Comparison of ENCODE assay signal across 18 cellular contexts in genomic region chr3:100521439-100521845, GRCh38. TPM values are rescaled to one million over a fixed set of nuclear protein-coding genes. Genes with fewer than 3 reads are reported as not detected.
DNase-seq lines count a peak whose midpoint lies in the region; ATAC-seq and TF ChIP-seq lines count a peak whose summit lies in the region.
"Had no signal": no experiment of that assay in that cellular context is flagged by ENCODE, and none has a peak within 500 bp of the region (broad histone marks: within the 10 kb centered on the region; RNA-seq: fewer than 3 reads in every experiment).

No MANE protein-coding gene starts in this region.

- TF ChIP-seq POLR2A in NB4 (IDR thresholded peaks at IDR 0.05; ENCODE audit: extremely low read depth, insufficient read length): no peak

- intact Hi-C loops in left colon (cut with DNase I, micrococcal nuclease): no loop called here

- peak; percentile 69 for ATAC-seq in GM19023 (IDR thresholded peaks at IDR 0.05; ENCODE audit: unreplicated experiment)
- ATAC-seq in left lobe of liver: peak; percentile 78
- ATAC-seq in GM19328 (IDR thresholded peaks at IDR 0.05; ENCODE audit: unreplicated experiment): no peak
- ATAC-seq in left colon: no peak
- ATAC-seq: Panc1 had no signal

- no peak for TF ChIP-seq CTCF in NB4 (IDR thresholded peaks at IDR 0.05; ENCODE audit: low read depth, low read length)

- no peak overlapping the region for H3K4me3 ChIP-seq in NB4 (ENCODE audit: low read depth, low read length)

- DNase-seq in Daoy (ENCODE audit: low read depth): peak; percentile 27
- DNase-seq in NB4 (ENCODE audit: low read depth): peak; percentile 34
- DNase-seq in left lobe of liver (ENCODE audit: low spot score): peak; percentile 88
- DNase-seq in GM19238 (ENCODE audit: insufficient read length, low spot score): no peak
- no peak for DNase-seq in left colon
- DNase-seq in NCI-H1048 (lab: John Stamatoyannopoulos, UW): no peak
- DNase-seq: activated naive CD4-positive, alpha-beta T cell treated with anti-CD3 and anti-CD28 coated beads, Interleukin-2, amount 10 ng/mL, durations not matched to agents 7 days and 5 days; CD8-positive, alpha-beta memory T cell; effector CD4-positive, alpha-beta T cell; HFFc6; Karpas-422; NCI-H187; NCI-H510A treated with DMSO at 0.1 percent for 48 hours; SW 1271; WERI-Rb-1 had no signal

RNA-seq across cellular contexts. Expression of gene TMEM45A, which starts 29.0 kb away (rescaled TPM):
- total RNA-seq in Daoy (2014; rRNA removed; shearing (Covaris generic)): 24.5 and 26.9 TPM in 2 replicates
- total RNA-seq in left lobe of liver (62.7 TPM), left colon (1 to 10 TPM; 1.9 to 4.6 TPM)

Comparison
In these comparisons a context has a peak if more than half of its experiments do, and no peak if none do; other contexts are left out.
1. DNase-seq: peak in Daoy (single experiment), NB4 (single experiment) and left lobe of liver (single experiment); none in GM19238 (single experiment), left colon (0 of 2) and NCI-H1048 (single experiment).
2. ATAC-seq: peak in GM19023 (single experiment) and left lobe of liver (single experiment); none in GM19328 (single experiment) and left colon (single experiment).